ENCODE assay signal across 7 cellular contexts in genomic region chr4:153465583-153465921, GRCh38. TPM values are rescaled to one million over a fixed set of nuclear protein-coding genes. Genes with fewer than 3 reads are reported as not detected.
A peak's percentile ranks its signal among the peaks of the same experiment; 100 is the strongest.
DNase-seq lines count a peak whose midpoint lies in the region; ATAC-seq and TF ChIP-seq lines count a peak whose summit lies in the region.

No MANE protein-coding gene starts in this region.

- H3K9me3 ChIP-seq in right cardiac atrium (ENCODE audit: control insufficient read depth, low read length): no peaks in the 10 kb centered on the region
- no peaks in the 10 kb centered on the region for H3K9me3 ChIP-seq in prostate gland

- DNase-seq in GF-D8 (lab: John Stamatoyannopoulos, UW) (peak; percentile 41), H7 (peak; percentile 66), NCI-H2227 treated with DMSO at 0.1 percent for 48 hours (lab: John Stamatoyannopoulos, UW) (peak; percentile 24), amniotic epithelial cell (ENCODE audit: low read depth) (peak; percentile 31), right cardiac atrium (peak; percentile 47 to 81 (median 76)), prostate gland (ENCODE audit: low spot score) (peak; percentile 21), NCI-H1436 (lab: John Stamatoyannopoulos, UW) (no peak)

- TF ChIP-seq CTCF in prostate gland (IDR thresholded peaks at IDR 0.05): peak in 2 of 4 experiments; percentile 16 to 23

- intact Hi-C loops in right cardiac atrium (cut with DNase I) (loop anchor here (10.0 kb wide), 2 partner anchors 109 to 121 kb away; partner anchors contain the start of gene MND1 (in 1 of the 4)), prostate gland (cut with DNase I) (loop anchor here (5.0 to 10.0 kb wide), 2 partner anchors 118 to 241 kb away; no protein-coding TSS in a partner anchor)

- no peaks in the 10 kb centered on the region for H3K27me3 ChIP-seq in H7 (ENCODE audit: control insufficient read depth, insufficient read depth, low read length)
- H3K27me3 ChIP-seq in right cardiac atrium (ENCODE audit: control insufficient read depth, insufficient read depth): no peaks in the 10 kb centered on the region
- no peaks in the 10 kb centered on the region for H3K27me3 ChIP-seq in prostate gland (replicated peaks; ENCODE audit: insufficient read depth)

- peak overlapping the region; percentile 62 for H3K27ac ChIP-seq in right cardiac atrium (ENCODE audit: low read length)
- peak overlapping the region; percentile 50 to 64 for H3K27ac ChIP-seq in prostate gland

- no peak for TF ChIP-seq POLR2A in prostate gland (IDR thresholded peaks at IDR 0.05)

- WGBS in right cardiac atrium: under 1% methylated on average over 16 of the region's 16 CpGs
- WGBS in prostate gland: 1% methylated on average over 16 of the region's 16 CpGs

- H3K36me3 ChIP-seq in H7 (replicated peaks; ENCODE audit: control insufficient read depth, insufficient read depth, low read length) (no peaks in the 10 kb centered on the region; the same call in 1 of the 2 replicates), prostate gland (no peaks in the 10 kb centered on the region)

- H3K4me1 ChIP-seq in right cardiac atrium (ENCODE audit: control insufficient read depth, insufficient read depth, low read length): peaks cover 4% of the 10 kb centered on the region
- no peaks in the 10 kb centered on the region for H3K4me1 ChIP-seq in prostate gland (replicated peaks)

- H3K4me3 ChIP-seq in H7 (ENCODE audit: insufficient read depth, low read depth, low read length) (peak overlapping the region; percentile 94), right cardiac atrium (ENCODE audit: low read length) (peak overlapping the region; percentile 75), prostate gland (peak overlapping the region; percentile 64 to 81)

- peak; percentile 64 to 73 for ATAC-seq in right cardiac atrium

RNA-seq across cellular contexts. Expression of gene TMEM131L, which starts 0.6 kb away (rescaled TPM):
- total RNA-seq in H7 (2014; rRNA removed; shearing (Covaris generic)): 19.6 and 25.5 TPM in 2 replicates
- 10 to 100 TPM in 3 of 4 donors, 1 to 10 TPM in 1; 9.0 to 13.3 (median 11.3) TPM for total RNA-seq in right cardiac atrium
- 4.6 TPM for polyA plus RNA-seq in right cardiac atrium
- 10 to 100 TPM in 1 of 2 donors, 1 to 10 TPM in 1; 9.3 to 12.5 TPM for total RNA-seq in prostate gland
